ENCODE assay signal across 1 cellular context in the genomic region with DNA sequence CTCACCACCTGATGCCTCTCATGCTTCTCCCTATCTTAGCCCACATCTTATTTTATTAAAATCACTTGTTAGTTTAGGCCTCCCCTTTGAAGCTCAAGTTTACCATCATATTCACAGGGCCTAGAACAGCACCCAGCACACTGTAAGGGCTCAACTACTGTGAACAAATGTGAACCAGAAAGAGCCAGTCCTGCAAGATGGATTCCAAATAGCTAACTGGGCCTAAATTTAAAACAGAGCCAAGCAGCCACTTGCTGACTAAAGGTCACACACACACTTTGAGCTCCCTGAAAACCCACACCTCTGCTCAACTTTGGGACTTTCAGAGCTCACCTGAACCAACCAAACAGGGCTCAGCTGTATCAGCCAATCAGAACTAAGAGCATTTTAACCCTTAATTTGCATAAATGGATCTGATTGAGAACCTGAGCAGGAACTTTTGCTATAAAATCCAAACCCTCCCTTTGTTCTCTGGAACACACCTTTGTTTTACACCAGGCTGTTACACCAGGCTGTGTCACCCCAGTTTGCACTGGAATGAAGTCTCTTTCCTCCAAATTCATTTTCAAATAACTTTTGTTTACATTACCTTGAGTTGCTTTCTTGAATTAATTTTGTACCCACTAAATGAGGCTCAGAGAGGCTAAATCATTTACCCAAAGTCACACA.
TF ChIP-seq lines count a peak whose summit lies in the region.

No MANE protein-coding gene starts in this region.

TF ChIP-seq in K562, 482 proteins besides CTCF, POLR2A, EP300 and RAD21:
- TF ChIP-seq CREB3 (tag; conservative IDR thresholded peaks at IDR 0.05; ENCODE audit: low read depth) (peak; percentile 63; the same call in 1 of the 2 replicates), TAF7 (tag; IDR thresholded peaks at IDR 0.05) (0 out of 2 replicates have a peak, but pooled peaks have one; percentile 28), PTTG1 (tag; IDR thresholded peaks at IDR 0.05; ENCODE audit: low read depth) (peak; percentile 26; the same call in 1 of the 2 replicates), ZNF384 (IDR thresholded peaks at IDR 0.05; ENCODE audit: low read depth, low read length) (no peak), NR2C2 (CRISPR knock-in tag; IDR thresholded peaks at IDR 0.05) (no peak), NR2C2 (tag; IDR thresholded peaks at IDR 0.05) (peak; percentile 36; the same call in 1 of the 2 replicates), NFYB (IDR thresholded peaks at IDR 0.05; ENCODE audit: extremely low read depth, insufficient read length) (peak; percentile 77), DDX20 (tag; IDR thresholded peaks at IDR 0.05; ENCODE audit: low read depth) (peak; percentile 52), KLF6 (CRISPR knock-in tag; IDR thresholded peaks at IDR 0.05; ENCODE audit: borderline replicate concordance) (0 out of 2 replicates have a peak, but pooled peaks have one; percentile 17), ZNF740 (CRISPR knock-in tag; IDR thresholded peaks at IDR 0.05) (no peak), ZNF740 (tag; IDR thresholded peaks at IDR 0.05) (peak in 1 of 2 experiments; percentile 36; a peak in 1 of 4 replicates), PTRF (tag; IDR thresholded peaks at IDR 0.05) (peak; percentile 39; the same call in 1 of the 2 replicates), ZNF592 (IDR thresholded peaks at IDR 0.05) (peak; percentile 77)
- TF ChIP-seq, protein P1, sequence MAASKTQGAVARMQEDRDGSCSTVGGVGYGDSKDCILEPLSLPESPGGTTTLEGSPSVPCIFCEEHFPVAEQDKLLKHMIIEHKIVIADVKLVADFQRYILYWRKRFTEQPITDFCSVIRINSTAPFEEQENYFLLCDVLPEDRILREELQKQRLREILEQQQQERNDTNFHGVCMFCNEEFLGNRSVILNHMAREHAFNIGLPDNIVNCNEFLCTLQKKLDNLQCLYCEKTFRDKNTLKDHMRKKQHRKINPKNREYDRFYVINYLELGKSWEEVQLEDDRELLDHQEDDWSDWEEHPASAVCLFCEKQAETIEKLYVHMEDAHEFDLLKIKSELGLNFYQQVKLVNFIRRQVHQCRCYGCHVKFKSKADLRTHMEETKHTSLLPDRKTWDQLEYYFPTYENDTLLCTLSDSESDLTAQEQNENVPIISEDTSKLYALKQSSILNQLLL (CRISPR knock-in tag; IDR thresholded peaks at IDR 0.05; ENCODE audit: borderline replicate concordance): no peak
- TF ChIP-seq, protein P2, sequence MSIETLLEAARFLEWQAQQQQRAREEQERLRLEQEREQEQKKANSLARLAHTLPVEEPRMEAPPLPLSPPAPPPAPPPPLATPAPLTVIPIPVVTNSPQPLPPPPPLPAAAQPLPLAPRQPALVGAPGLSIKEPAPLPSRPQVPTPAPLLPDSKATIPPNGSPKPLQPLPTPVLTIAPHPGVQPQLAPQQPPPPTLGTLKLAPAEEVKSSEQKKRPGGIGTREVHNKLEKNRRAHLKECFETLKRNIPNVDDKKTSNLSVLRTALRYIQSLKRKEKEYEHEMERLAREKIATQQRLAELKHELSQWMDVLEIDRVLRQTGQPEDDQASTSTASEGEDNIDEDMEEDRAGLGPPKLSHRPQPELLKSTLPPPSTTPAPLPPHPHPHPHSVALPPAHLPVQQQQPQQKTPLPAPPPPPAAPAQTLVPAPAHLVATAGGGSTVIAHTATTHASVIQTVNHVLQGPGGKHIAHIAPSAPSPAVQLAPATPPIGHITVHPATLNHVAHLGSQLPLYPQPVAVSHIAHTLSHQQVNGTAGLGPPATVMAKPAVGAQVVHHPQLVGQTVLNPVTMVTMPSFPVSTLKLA (conservative IDR thresholded peaks at IDR 0.05): no peak
TF ChIP-seq in K562: peak in this region for 10.
